Comparison of ENCODE assay signal across 1 cellular context in the genomic region with DNA sequence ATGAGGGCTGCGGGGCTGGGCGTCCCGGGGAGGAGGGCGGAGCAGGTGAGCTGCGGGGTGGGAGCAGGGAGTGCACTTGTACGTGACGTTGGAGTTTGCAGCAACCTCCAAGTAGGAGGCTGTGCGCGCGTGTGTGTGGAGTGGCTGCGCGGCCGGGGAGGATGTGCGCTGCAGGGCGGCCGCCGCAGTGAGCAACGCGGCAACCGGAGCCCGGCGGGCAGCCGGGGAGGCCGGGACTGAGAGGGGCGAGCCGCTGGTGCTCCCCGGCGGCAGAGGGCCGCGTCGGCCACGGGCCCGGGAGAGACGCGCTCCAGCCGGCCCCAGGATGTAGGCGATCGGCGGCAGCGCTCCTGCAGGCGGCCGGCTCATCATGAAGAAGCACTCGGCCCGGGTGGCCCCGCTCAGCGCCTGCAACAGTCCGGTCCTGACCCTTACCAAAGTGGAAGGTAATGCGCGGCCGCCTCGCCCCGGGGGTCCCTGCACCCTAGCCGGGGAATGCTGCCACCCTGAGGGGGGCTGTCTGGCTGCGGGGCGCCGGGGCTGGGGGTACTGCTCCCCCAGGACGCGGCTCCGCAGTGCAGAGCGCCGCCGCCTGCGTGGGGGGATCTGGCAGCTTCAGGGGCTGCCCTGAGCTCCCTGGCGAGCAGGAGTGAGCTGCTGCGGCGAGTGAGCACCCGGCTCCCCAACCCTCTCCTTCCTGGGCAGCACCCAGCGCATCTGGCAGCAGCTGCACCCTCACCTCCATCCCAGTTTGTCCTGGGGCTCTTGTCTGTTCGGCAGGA.
TF ChIP-seq lines count a peak whose summit lies in the region.

No MANE protein-coding gene starts in this region.

TF ChIP-seq in HEK293, 187 proteins besides CTCF, POLR2A, EP300 and RAD21 (continued from another document and continues in another):
- TF ChIP-seq, protein P1, sequence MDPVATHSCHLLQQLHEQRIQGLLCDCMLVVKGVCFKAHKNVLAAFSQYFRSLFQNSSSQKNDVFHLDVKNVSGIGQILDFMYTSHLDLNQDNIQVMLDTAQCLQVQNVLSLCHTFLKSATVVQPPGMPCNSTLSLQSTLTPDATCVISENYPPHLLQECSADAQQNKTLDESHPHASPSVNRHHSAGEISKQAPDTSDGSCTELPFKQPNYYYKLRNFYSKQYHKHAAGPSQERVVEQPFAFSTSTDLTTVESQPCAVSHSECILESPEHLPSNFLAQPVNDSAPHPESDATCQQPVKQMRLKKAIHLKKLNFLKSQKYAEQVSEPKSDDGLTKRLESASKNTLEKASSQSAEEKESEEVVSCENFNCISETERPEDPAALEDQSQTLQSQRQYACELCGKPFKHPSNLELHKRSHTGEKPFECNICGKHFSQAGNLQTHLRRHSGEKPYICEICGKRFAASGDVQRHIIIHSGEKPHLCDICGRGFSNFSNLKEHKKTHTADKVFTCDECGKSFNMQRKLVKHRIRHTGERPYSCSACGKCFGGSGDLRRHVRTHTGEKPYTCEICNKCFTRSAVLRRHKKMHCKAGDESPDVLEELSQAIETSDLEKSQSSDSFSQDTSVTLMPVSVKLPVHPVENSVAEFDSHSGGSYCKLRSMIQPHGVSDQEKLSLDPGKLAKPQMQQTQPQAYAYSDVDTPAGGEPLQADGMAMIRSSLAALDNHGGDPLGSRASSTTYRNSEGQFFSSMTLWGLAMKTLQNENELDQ (tag by site-specific recombination; IDR thresholded peaks at IDR 0.05; ENCODE audit: low read depth) = no peak
- TF ChIP-seq ZNF391 (tag by site-specific recombination; IDR thresholded peaks at IDR 0.05; ENCODE audit: borderline replicate concordance, low read depth) (no peak), ZNF624 (tag by site-specific recombination; IDR thresholded peaks at IDR 0.05) (no peak), GFI1B (tag by site-specific recombination; IDR thresholded peaks at IDR 0.05) (no peak), MEIS1 (CRISPR knock-in tag; IDR thresholded peaks at IDR 0.05; ENCODE audit: borderline replicate concordance) (no peak), ZNF843 (tag by site-specific recombination; IDR thresholded peaks at IDR 0.05) (no peak), ZNF830 (tag by site-specific recombination; IDR thresholded peaks at IDR 0.05; ENCODE audit: low read depth) (no peak), ZNF670 (tag by site-specific recombination; IDR thresholded peaks at IDR 0.05; ENCODE audit: low read depth) (no peak), ZNF664 (tag by site-specific recombination; IDR thresholded peaks at IDR 0.05) (no peak), ZNF132 (tag by site-specific recombination; IDR thresholded peaks at IDR 0.05; ENCODE audit: borderline replicate concordance) (no peak), ZNF48 (tag by site-specific recombination; IDR thresholded peaks at IDR 0.05) (no peak), ZNF239 (tag by site-specific recombination; IDR thresholded peaks at IDR 0.05) (no peak), HOXA7 (CRISPR knock-in tag; IDR thresholded peaks at IDR 0.05; ENCODE audit: borderline replicate concordance) (no peak), ZNF747 (tag by site-specific recombination; IDR thresholded peaks at IDR 0.05) (no peak), ZNF335 (tag by site-specific recombination; conservative IDR thresholded peaks at IDR 0.05) (peak; percentile 99), SETDB1 (IDR thresholded peaks at IDR 0.05; ENCODE audit: insufficient read length, low read length) (no peak), ZNF529 (tag by site-specific recombination; IDR thresholded peaks at IDR 0.05; ENCODE audit: insufficient replicate concordance) (no peak), ZNF366 (tag by site-specific recombination; conservative IDR thresholded peaks at IDR 0.05) (no peak), ZBTB20 (tag by site-specific recombination; IDR thresholded peaks at IDR 0.05) (peak; percentile 70; the same call in 1 of the 2 replicates), KLF1 (tag by site-specific recombination; IDR thresholded peaks at IDR 0.05) (peak; percentile 68), ZNF37A (tag by site-specific recombination; IDR thresholded peaks at IDR 0.05) (no peak), ZNF530 (tag by site-specific recombination; IDR thresholded peaks at IDR 0.05; ENCODE audit: low read depth) (no peak), RBAK (tag by site-specific recombination; IDR thresholded peaks at IDR 0.05) (no peak), ZNF561 (tag by site-specific recombination; IDR thresholded peaks at IDR 0.05; ENCODE audit: borderline replicate concordance) (peak; percentile 83; the same call in 1 of the 2 replicates), ZNF214 (tag by site-specific recombination; IDR thresholded peaks at IDR 0.05; ENCODE audit: borderline replicate concordance) (no peak), HOXC10 (CRISPR knock-in tag; IDR thresholded peaks at IDR 0.05) (no peak), ZNF426 (tag by site-specific recombination; IDR thresholded peaks at IDR 0.05) (no peak), ZNF660 (tag by site-specific recombination; IDR thresholded peaks at IDR 0.05) (peak; percentile 78; the same call in 1 of the 2 replicates), ZNF707 (tag by site-specific recombination; IDR thresholded peaks at IDR 0.05) (no peak), ZNF157 (tag by site-specific recombination; IDR thresholded peaks at IDR 0.05) (no peak), SP3 (tag by site-specific recombination; IDR thresholded peaks at IDR 0.05) (peak; percentile 62), ZNF596 (tag by site-specific recombination; IDR thresholded peaks at IDR 0.05) (no peak), ZBTB7A (tag by site-specific recombination; IDR thresholded peaks at IDR 0.05; ENCODE audit: low read depth) (no peak), ZNF621 (tag by site-specific recombination; IDR thresholded peaks at IDR 0.05) (no peak), ZEB2 (tag by site-specific recombination; IDR thresholded peaks at IDR 0.05) (no peak), ZNF416 (tag by site-specific recombination; IDR thresholded peaks at IDR 0.05) (no peak), ZNF274 (IDR thresholded peaks at IDR 0.05; ENCODE audit: low read length) (no peak), ZNF274 (tag by site-specific recombination; IDR thresholded peaks at IDR 0.05; ENCODE audit: borderline replicate concordance) (no peak), ZNF121 (tag by site-specific recombination; IDR thresholded peaks at IDR 0.05) (no peak), GLIS2 (tag by site-specific recombination; IDR thresholded peaks at IDR 0.05) (peak; percentile 72), ZNF510 (tag by site-specific recombination; IDR thresholded peaks at IDR 0.05; ENCODE audit: insufficient replicate concordance) (no peak), SCRT2 (tag by site-specific recombination; IDR thresholded peaks at IDR 0.05) (no peak), ZNF654 (tag by site-specific recombination; IDR thresholded peaks at IDR 0.05; ENCODE audit: low read depth) (no peak)
- TF ChIP-seq, protein P2, sequence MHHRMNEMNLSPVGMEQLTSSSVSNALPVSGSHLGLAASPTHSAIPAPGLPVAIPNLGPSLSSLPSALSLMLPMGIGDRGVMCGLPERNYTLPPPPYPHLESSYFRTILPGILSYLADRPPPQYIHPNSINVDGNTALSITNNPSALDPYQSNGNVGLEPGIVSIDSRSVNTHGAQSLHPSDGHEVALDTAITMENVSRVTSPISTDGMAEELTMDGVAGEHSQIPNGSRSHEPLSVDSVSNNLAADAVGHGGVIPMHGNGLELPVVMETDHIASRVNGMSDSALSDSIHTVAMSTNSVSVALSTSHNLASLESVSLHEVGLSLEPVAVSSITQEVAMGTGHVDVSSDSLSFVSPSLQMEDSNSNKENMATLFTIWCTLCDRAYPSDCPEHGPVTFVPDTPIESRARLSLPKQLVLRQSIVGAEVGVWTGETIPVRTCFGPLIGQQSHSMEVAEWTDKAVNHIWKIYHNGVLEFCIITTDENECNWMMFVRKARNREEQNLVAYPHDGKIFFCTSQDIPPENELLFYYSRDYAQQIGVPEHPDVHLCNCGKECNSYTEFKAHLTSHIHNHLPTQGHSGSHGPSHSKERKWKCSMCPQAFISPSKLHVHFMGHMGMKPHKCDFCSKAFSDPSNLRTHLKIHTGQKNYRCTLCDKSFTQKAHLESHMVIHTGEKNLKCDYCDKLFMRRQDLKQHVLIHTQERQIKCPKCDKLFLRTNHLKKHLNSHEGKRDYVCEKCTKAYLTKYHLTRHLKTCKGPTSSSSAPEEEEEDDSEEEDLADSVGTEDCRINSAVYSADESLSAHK (tag by site-specific recombination; IDR thresholded peaks at IDR 0.05) = no peak
- TF ChIP-seq, protein P3, sequence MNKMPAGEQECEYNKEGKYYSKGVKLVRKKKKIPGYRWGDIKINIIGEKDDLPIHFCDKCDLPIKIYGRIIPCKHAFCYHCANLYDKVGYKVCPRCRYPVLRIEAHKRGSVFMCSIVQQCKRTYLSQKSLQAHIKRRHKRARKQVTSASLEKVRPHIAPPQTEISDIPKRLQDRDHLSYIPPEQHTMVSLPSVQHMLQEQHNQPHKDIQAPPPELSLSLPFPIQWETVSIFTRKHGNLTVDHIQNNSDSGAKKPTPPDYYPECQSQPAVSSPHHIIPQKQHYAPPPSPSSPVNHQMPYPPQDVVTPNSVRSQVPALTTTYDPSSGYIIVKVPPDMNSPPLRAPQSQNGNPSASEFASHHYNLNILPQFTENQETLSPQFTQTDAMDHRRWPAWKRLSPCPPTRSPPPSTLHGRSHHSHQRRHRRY (tag by site-specific recombination; IDR thresholded peaks at IDR 0.05) = no peak
- TF ChIP-seq, protein P4, sequence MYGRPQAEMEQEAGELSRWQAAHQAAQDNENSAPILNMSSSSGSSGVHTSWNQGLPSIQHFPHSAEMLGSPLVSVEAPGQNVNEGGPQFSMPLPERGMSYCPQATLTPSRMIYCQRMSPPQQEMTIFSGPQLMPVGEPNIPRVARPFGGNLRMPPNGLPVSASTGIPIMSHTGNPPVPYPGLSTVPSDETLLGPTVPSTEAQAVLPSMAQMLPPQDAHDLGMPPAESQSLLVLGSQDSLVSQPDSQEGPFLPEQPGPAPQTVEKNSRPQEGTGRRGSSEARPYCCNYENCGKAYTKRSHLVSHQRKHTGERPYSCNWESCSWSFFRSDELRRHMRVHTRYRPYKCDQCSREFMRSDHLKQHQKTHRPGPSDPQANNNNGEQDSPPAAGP (tag by site-specific recombination; IDR thresholded peaks at IDR 0.05) = no peak
- TF ChIP-seq, protein P5, sequence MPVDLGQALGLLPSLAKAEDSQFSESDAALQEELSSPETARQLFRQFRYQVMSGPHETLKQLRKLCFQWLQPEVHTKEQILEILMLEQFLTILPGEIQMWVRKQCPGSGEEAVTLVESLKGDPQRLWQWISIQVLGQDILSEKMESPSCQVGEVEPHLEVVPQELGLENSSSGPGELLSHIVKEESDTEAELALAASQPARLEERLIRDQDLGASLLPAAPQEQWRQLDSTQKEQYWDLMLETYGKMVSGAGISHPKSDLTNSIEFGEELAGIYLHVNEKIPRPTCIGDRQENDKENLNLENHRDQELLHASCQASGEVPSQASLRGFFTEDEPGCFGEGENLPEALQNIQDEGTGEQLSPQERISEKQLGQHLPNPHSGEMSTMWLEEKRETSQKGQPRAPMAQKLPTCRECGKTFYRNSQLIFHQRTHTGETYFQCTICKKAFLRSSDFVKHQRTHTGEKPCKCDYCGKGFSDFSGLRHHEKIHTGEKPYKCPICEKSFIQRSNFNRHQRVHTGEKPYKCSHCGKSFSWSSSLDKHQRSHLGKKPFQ (tag by site-specific recombination; IDR thresholded peaks at IDR 0.05) = no peak
- TF ChIP-seq, protein P6, sequence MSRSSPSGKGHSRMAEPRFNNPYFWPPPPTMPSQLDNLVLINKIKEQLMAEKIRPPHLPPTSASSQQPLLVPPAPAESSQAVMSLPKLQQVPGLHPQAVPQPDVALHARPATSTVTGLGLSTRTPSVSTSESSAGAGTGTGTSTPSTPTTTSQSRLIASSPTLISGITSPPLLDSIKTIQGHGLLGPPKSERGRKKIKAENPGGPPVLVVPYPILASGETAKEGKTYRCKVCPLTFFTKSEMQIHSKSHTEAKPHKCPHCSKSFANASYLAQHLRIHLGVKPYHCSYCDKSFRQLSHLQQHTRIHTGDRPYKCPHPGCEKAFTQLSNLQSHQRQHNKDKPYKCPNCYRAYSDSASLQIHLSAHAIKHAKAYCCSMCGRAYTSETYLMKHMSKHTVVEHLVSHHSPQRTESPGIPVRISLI (tag by site-specific recombination; IDR thresholded peaks at IDR 0.05) = no peak
- TF ChIP-seq, protein P7, sequence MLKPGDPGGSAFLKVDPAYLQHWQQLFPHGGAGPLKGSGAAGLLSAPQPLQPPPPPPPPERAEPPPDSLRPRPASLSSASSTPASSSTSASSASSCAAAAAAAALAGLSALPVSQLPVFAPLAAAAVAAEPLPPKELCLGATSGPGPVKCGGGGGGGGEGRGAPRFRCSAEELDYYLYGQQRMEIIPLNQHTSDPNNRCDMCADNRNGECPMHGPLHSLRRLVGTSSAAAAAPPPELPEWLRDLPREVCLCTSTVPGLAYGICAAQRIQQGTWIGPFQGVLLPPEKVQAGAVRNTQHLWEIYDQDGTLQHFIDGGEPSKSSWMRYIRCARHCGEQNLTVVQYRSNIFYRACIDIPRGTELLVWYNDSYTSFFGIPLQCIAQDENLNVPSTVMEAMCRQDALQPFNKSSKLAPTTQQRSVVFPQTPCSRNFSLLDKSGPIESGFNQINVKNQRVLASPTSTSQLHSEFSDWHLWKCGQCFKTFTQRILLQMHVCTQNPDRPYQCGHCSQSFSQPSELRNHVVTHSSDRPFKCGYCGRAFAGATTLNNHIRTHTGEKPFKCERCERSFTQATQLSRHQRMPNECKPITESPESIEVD (tag by site-specific recombination; IDR thresholded peaks at IDR 0.05) = no peak
- TF ChIP-seq, protein P8, sequence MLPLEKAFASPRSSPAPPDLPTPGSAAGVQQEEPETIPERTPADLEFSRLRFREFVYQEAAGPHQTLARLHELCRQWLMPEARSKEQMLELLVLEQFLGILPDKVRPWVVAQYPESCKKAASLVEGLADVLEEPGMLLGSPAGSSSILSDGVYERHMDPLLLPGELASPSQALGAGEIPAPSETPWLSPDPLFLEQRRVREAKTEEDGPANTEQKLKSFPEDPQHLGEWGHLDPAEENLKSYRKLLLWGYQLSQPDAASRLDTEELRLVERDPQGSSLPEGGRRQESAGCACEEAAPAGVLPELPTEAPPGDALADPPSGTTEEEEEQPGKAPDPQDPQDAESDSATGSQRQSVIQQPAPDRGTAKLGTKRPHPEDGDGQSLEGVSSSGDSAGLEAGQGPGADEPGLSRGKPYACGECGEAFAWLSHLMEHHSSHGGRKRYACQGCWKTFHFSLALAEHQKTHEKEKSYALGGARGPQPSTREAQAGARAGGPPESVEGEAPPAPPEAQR (tag by site-specific recombination; IDR thresholded peaks at IDR 0.05) = no peak
